ENCODE assay signal across 8 cellular contexts in genomic region chr15:70763120-70763949, GRCh38. TPM values are rescaled to one million over a fixed set of nuclear protein-coding genes. Genes with fewer than 3 reads are reported as not detected.
DNase-seq lines count a peak whose midpoint lies in the region; ATAC-seq and TF ChIP-seq lines count a peak whose summit lies in the region.

A gene with protein sequence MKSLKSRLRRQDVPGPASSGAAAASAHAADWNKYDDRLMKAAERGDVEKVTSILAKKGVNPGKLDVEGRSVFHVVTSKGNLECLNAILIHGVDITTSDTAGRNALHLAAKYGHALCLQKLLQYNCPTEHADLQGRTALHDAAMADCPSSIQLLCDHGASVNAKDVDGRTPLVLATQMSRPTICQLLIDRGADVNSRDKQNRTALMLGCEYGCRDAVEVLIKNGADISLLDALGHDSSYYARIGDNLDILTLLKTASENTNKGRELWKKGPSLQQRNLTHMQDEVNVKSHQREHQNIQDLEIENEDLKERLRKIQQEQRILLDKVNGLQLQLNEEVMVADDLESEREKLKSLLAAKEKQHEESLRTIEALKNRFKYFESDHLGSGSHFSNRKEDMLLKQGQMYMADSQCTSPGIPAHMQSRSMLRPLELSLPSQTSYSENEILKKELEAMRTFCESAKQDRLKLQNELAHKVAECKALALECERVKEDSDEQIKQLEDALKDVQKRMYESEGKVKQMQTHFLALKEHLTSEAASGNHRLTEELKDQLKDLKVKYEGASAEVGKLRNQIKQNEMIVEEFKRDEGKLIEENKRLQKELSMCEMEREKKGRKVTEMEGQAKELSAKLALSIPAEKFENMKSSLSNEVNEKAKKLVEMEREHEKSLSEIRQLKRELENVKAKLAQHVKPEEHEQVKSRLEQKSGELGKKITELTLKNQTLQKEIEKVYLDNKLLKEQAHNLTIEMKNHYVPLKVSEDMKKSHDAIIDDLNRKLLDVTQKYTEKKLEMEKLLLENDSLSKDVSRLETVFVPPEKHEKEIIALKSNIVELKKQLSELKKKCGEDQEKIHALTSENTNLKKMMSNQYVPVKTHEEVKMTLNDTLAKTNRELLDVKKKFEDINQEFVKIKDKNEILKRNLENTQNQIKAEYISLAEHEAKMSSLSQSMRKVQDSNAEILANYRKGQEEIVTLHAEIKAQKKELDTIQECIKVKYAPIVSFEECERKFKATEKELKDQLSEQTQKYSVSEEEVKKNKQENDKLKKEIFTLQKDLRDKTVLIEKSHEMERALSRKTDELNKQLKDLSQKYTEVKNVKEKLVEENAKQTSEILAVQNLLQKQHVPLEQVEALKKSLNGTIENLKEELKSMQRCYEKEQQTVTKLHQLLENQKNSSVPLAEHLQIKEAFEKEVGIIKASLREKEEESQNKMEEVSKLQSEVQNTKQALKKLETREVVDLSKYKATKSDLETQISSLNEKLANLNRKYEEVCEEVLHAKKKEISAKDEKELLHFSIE (N-terminal part only) (minus strand): TSS chr15:70763558. CDS start chr15:70763407, 151 bp downstream.

- H3K27me3 ChIP-seq in adrenal gland = no peaks in the 10 kb centered on the region
- no peaks in the 10 kb centered on the region for H3K27me3 ChIP-seq in cardiac muscle cell
- no peaks in the 10 kb centered on the region for H3K27me3 ChIP-seq in testis

- peaks cover 38 to 56% of the 10 kb centered on the region in 2 donors for H3K27me3 Mint-ChIP-seq in T-cell
- H3K27me3 Mint-ChIP-seq in osteocyte (ENCODE audit: unreplicated experiment) = no peaks in the 10 kb centered on the region

- peaks cover 57% of the 10 kb centered on the region for H3K4me1 ChIP-seq in HEK293 (ENCODE audit: control insufficient read depth, insufficient read depth, low read length)
- H3K4me1 ChIP-seq in adrenal gland (replicated peaks in 1 of 2) = peaks cover 11 to 23% of the 10 kb centered on the region in 2 donors
- H3K4me1 ChIP-seq in cardiac muscle cell (ENCODE audit: low read depth) = peaks cover 59% of the 10 kb centered on the region
- peaks cover 8% of the 10 kb centered on the region for H3K4me1 ChIP-seq in testis

- no peaks in the 10 kb centered on the region for H3K9me3 ChIP-seq in HEK293 (ENCODE audit: control insufficient read depth, insufficient read depth, low read depth, low read length)
- H3K9me3 ChIP-seq in adrenal gland (replicated peaks in 1 of 3) = no peaks in the 10 kb centered on the region
- H3K9me3 ChIP-seq in cardiac muscle cell (ENCODE audit: low read depth) = no peaks in the 10 kb centered on the region
- no peaks in the 10 kb centered on the region for H3K9me3 ChIP-seq in testis

- peak; percentile 96 to 99 (median 98) for ATAC-seq in T-cell (replicated peaks in 1 of 4)

- H3K27ac Mint-ChIP-seq in T-cell (no peak within 1 kb of the TSS), osteocyte (ENCODE audit: unreplicated experiment) (peak within 1 kb of the TSS; percentile 97)

- H3K9me3 Mint-ChIP-seq in T-cell (no peaks in the 10 kb centered on the region), osteocyte (ENCODE audit: unreplicated experiment) (no peaks in the 10 kb centered on the region)

- DNase-seq in ELF-1 (ENCODE audit: low read depth, low spot score) (peak; percentile 100), NCI-H1092 (lab: John Stamatoyannopoulos, UW) (peak; percentile 86), T-cell (peak; percentile 3 to 66 (median 42)), adrenal gland (peak; percentile 96 to 99 (median 97)), cardiac muscle cell (ENCODE audit: low read depth in 1 of 2, low spot score in 1 of 2) (peak; percentile 98), osteocyte (ENCODE audit: extremely low spot score, unreplicated experiment) (peak; percentile 98), testis (peak; percentile 98)

- H3K4me1 Mint-ChIP-seq in T-cell = peaks cover 12 to 21% (median 19%) of the 10 kb centered on the region in 3 donors
- peaks cover 72% of the 10 kb centered on the region for H3K4me1 Mint-ChIP-seq in osteocyte (ENCODE audit: unreplicated experiment)

- no peaks in the 10 kb centered on the region for H3K36me3 Mint-ChIP-seq in T-cell
- H3K36me3 Mint-ChIP-seq in osteocyte (ENCODE audit: unreplicated experiment) = peaks cover 17% of the 10 kb centered on the region

- CTCF ChIA-PET in HEK293 (lab: Yijun Ruan, JAX) (interaction anchor here (0.8 to 1.1 kb wide), 3 partner anchors 12 to 50 kb away, joined by 3 to 8 read pairs (median 3); no protein-coding TSS in a partner anchor), T-cell (lab: Charles Lee) (no interaction called here)

- H3K27ac ChIP-seq in HEK293 (ENCODE audit: extremely low read depth, low read depth, low read length) (peak within 1 kb of the TSS; percentile 98), adrenal gland (peak within 1 kb of the TSS; percentile 84 to 96 (median 94)), cardiac muscle cell (peak within 1 kb of the TSS; percentile 84), testis (peak within 1 kb of the TSS; percentile 92 to 96)

- POLR2A ChIA-PET in HEK293 (lab: Yijun Ruan, JAX) (interaction anchor here (0.6 to 2.2 kb wide), 23 partner anchors 11 to 194 kb away, joined by 3 to 13 read pairs (median 4); no protein-coding TSS in a partner anchor), T-cell (lab: Charles Lee) (interaction anchor here in 1 of 2 donors (0.5 kb wide), 1 partner anchor 11 kb away, joined by 5 read pairs; no protein-coding TSS in a partner anchor)

- TF ChIP-seq POLR2A in adrenal gland (IDR thresholded peaks at IDR 0.05) (peak; percentile 56 to 95), testis (IDR thresholded peaks at IDR 0.05) (peak; percentile 93)

- intact Hi-C loops in adrenal gland (cut with DNase I) (no loop called here), testis (cut with DNase I; ENCODE audit: low total_unique reads) (loop anchor here (10.0 kb wide), 1 partner anchor 51 kb away; no protein-coding TSS in a partner anchor)

- TF ChIP-seq CTCF in HEK293 (tag by site-specific recombination; IDR thresholded peaks at IDR 0.05) (peak; percentile 50; the same call in 1 of the 2 replicates), adrenal gland (IDR thresholded peaks at IDR 0.05) (peak in 1 of 6 experiments; percentile 22), cardiac muscle cell (IDR thresholded peaks at IDR 0.05; ENCODE audit: low read depth, low read length) (no peak), osteocyte (IDR thresholded peaks at IDR 0.05) (no peak), testis (IDR thresholded peaks at IDR 0.05) (no peak)

- H3K4me3 Mint-ChIP-seq in T-cell = peak within 1 kb of the TSS; percentile 76 to 89 (median 80)
- peak within 1 kb of the TSS; percentile 95 for H3K4me3 Mint-ChIP-seq in osteocyte (ENCODE audit: unreplicated experiment)

- H3K4me3 ChIP-seq in HEK293 (ENCODE audit: low read depth, low read length) (peak within 1 kb of the TSS; percentile 90), adrenal gland (peak within 1 kb of the TSS; percentile 68 to 97 (median 86)), cardiac muscle cell (peak within 1 kb of the TSS; percentile 83), testis (peak within 1 kb of the TSS; percentile 87 to 89)

- 0% methylated on average over 26 to 79 of the region's 79 CpGs for WGBS in adrenal gland, 4 donors
- 1% methylated on average over 17 to 66 of the region's 79 CpGs for WGBS in testis, 2 donors

- no peaks in the 10 kb centered on the region; a peak in 1 of 3 replicates for H3K36me3 ChIP-seq in HEK293 (ENCODE audit: control insufficient read depth in 2 of 2, insufficient read depth in 1 of 2, low read length in 2 of 2)
- H3K36me3 ChIP-seq in adrenal gland (replicated peaks in 1 of 2) = no peaks in the 10 kb centered on the region
- H3K36me3 ChIP-seq in cardiac muscle cell = no peaks in the 10 kb centered on the region
- H3K36me3 ChIP-seq in testis (ENCODE audit: low read depth, missing control alignments) = no peaks in the 10 kb centered on the region

TF ChIP-seq in HEK293, 187 proteins besides CTCF, POLR2A, EP300 and RAD21 (continues in another document):
- TF ChIP-seq ZNF48 (tag by site-specific recombination; IDR thresholded peaks at IDR 0.05) = no peak
- peak; percentile 100 for TF ChIP-seq SP3 (tag by site-specific recombination; IDR thresholded peaks at IDR 0.05)
- TF ChIP-seq, protein P1, sequence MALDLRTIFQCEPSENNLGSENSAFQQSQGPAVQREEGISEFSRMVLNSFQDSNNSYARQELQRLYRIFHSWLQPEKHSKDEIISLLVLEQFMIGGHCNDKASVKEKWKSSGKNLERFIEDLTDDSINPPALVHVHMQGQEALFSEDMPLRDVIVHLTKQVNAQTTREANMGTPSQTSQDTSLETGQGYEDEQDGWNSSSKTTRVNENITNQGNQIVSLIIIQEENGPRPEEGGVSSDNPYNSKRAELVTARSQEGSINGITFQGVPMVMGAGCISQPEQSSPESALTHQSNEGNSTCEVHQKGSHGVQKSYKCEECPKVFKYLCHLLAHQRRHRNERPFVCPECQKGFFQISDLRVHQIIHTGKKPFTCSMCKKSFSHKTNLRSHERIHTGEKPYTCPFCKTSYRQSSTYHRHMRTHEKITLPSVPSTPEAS (tag by site-specific recombination; IDR thresholded peaks at IDR 0.05) = no peak
- TF ChIP-seq ZNF354C (tag by site-specific recombination; IDR thresholded peaks at IDR 0.05; ENCODE audit: borderline replicate concordance, low read depth) = no peak
- TF ChIP-seq ZFP41 (tag by site-specific recombination; IDR thresholded peaks at IDR 0.05; ENCODE audit: borderline replicate concordance) = no peak
- TF ChIP-seq INSM2 (tag by site-specific recombination; IDR thresholded peaks at IDR 0.05) = no peak

RNA-seq across cellular contexts. Expression of the gene that starts here (rescaled TPM):
- total RNA-seq in T-cell (1 to 10 TPM in 1 of 5 donors, under 1 TPM in 4; 0.08 to 1.3 (median 0.70) TPM), adrenal gland (10 to 100 TPM; 16.7 to 53.3 (median 34.5) TPM), cardiac muscle cell (58.7 and 127 TPM in 2 replicates), osteocyte (259 and 264 TPM in 2 replicates), testis (10 to 100 TPM; 56.9 to 65.1 TPM)
- polyA plus RNA-seq in adrenal gland (100 to 1,000 TPM in 1 of 3 donors, 10 to 100 TPM in 2; 27.3 to 186 (median 87.8) TPM), cardiac muscle cell (155 and 297 TPM in 2 replicates), testis (ENCODE audit: insufficient read depth, low read depth, low replicate concordance) (10.2 TPM)

Comparison
In these comparisons a context has a peak if more than half of its experiments do, and no peak if none do; other contexts are left out.
1. Peak in every context shown above with its lines: DNase-seq, ATAC-seq, H3K4me3 ChIP-seq and H3K27ac ChIP-seq.
2. RNA of the gene that starts here (total RNA-seq): 259 to 264 TPM in osteocyte, 58.7 to 127 TPM in cardiac muscle cell, 56.9 to 65.1 TPM in testis and 16.7 to 53.3 TPM in adrenal gland; 0.08 to 1.3 TPM in T-cell; every median in the first group is over 4 times any median in the second.
3. DNase-seq: peak in every context shown above with its lines; median percentile 100 in ELF-1; 98 in cardiac muscle cell; 98 in osteocyte; 98 in testis; 97 in adrenal gland; 86 in NCI-H1092; 42 in T-cell.